Comparison of ENCODE assay signal across 14 cellular contexts in genomic region chr4:46886711-46887110, GRCh38. TPM values are rescaled to one million over a fixed set of nuclear protein-coding genes. Genes with fewer than 3 reads are reported as not detected.
A peak's percentile ranks its signal among the peaks of the same experiment; 100 is the strongest.
DNase-seq lines count a peak whose midpoint lies in the region; ATAC-seq and TF ChIP-seq lines count a peak whose summit lies in the region.
"Had no signal": no experiment of that assay in that cellular context is flagged by ENCODE, and none has a peak within 500 bp of the region (broad histone marks: within the 10 kb centered on the region; RNA-seq: fewer than 3 reads in every experiment).

No MANE protein-coding gene starts in this region.

- WGBS in tibial nerve, 2 donors = 12 to 20% methylated on average over 2 of the region's 2 CpGs

- CTCF ChIA-PET in PC-9 (lab: Charles Lee) = no interaction called here

- no TSS peak for BruUV-seq in PC-9 (replicated peaks; lab: Mats Ljungman, UMichigan)

- H3K36me3 ChIP-seq in cardiac muscle cell = no peaks in the 10 kb centered on the region
- no peaks in the 10 kb centered on the region for H3K36me3 ChIP-seq in PC-9 (ENCODE audit: low read depth)
- H3K36me3 ChIP-seq in tibial nerve = no peaks in the 10 kb centered on the region
- H3K36me3 ChIP-seq: BLaER1 had no signal

- POLR2A ChIA-PET in PC-9 (lab: Charles Lee; ENCODE audit: unreplicated experiment) = no interaction called here

- no peak overlapping the region for H3K4me2 ChIP-seq in PC-9
- H3K4me2 ChIP-seq: BLaER1 had no signal

- no peaks in the 10 kb centered on the region for H3F3A ChIP-seq in PC-9 (ENCODE audit: insufficient read depth, low read depth)

- TF ChIP-seq POLR2A in tibial nerve (IDR thresholded peaks at IDR 0.05) = no peak

- no peak overlapping the region for H3K27ac ChIP-seq in cardiac muscle cell
- H3K27ac ChIP-seq in PC-9 = no peak overlapping the region
- H3K27ac ChIP-seq in tibial nerve = no peak overlapping the region
- H3K27ac ChIP-seq: BLaER1, coronary artery had no signal

- no peaks in the 10 kb centered on the region for H3K27me3 ChIP-seq in cardiac muscle cell
- no peaks in the 10 kb centered on the region for H3K27me3 ChIP-seq in PC-9 (ENCODE audit: insufficient read depth, low read depth)
- no peaks in the 10 kb centered on the region for H3K27me3 ChIP-seq in tibial nerve
- H3K27me3 ChIP-seq: BLaER1 had no signal

- ATAC-seq in Right ventricle myocardium inferior = no peak

- no peak for TF ChIP-seq EP300 in tibial nerve (IDR thresholded peaks at IDR 0.05)

- H2AFZ ChIP-seq in PC-9 = no peak overlapping the region

- no peaks in the 10 kb centered on the region for H3K9me2 ChIP-seq in PC-9 (ENCODE audit: insufficient read depth)

- H3K79me2 ChIP-seq in PC-9 (ENCODE audit: low read depth) = no peaks in the 10 kb centered on the region

- TF ChIP-seq CTCF in cardiac muscle cell (IDR thresholded peaks at IDR 0.05; ENCODE audit: low read depth, low read length) (peak; percentile 32), PC-9 (conservative IDR thresholded peaks at IDR 0.05) (peak; percentile 41; the same call in 1 of the 2 replicates), fibroblast of mammary gland (conservative IDR thresholded peaks at IDR 0.05; ENCODE audit: control insufficient read depth, insufficient read depth, low read depth, low read length) (peak; percentile 20), tibial nerve (IDR thresholded peaks at IDR 0.05) (peak in 3 of 5 experiments; percentile 11 to 25 (median 11))

- DNase-seq in cardiac muscle cell (ENCODE audit: low read depth in 1 of 2, low spot score in 1 of 2) (peak; percentile 4 to 9), Right ventricle myocardium inferior (ENCODE audit: missing footprints) (no peak), PC-9 (no peak), fibroblast of mammary gland (ENCODE audit: low read depth) (peak; percentile 6), tibial nerve (ENCODE audit: low spot score in 2 of 2) (no peak), COLO668 (lab: John Stamatoyannopoulos, UW; ENCODE audit: unreplicated experiment) (no peak)
- no peak for DNase-seq in activated CD8-positive, alpha-beta memory T cell treated with anti-CD3 and anti-CD28 coated beads, Interleukin-2, amount 50 U/mL, for 48 hours
- DNase-seq in activated CD8-positive, alpha-beta memory T cell treated with anti-CD3 and anti-CD28 coated beads, Interleukin-2, amount 50 U/mL, for 4 hours = no peak
- DNase-seq: activated CD8-positive, alpha-beta memory T cell treated with anti-CD3 and anti-CD28 coated beads for 24 hours; NCI-H524 treated with DMSO at 0.1 percent for 48 hours; stimulated activated CD4-positive, alpha-beta T cell treated with anti-CD3 and anti-CD28 coated beads, Interleukin-4, amount 100 ng/mL, for 4 hours had no signal

- H3K4me3 ChIP-seq in cardiac muscle cell (no peak overlapping the region), PC-9 (no peak overlapping the region), fibroblast of mammary gland (ENCODE audit: control insufficient read depth, low read depth, low read length) (no peak overlapping the region), tibial nerve (no peak overlapping the region)
- H3K4me3 ChIP-seq: BLaER1, coronary artery had no signal

- H3K9me3 ChIP-seq in cardiac muscle cell (ENCODE audit: low read depth) = no peaks in the 10 kb centered on the region
- no peaks in the 10 kb centered on the region for H3K9me3 ChIP-seq in PC-9 (ENCODE audit: insufficient read depth, low read depth)
- no peaks in the 10 kb centered on the region for H3K9me3 ChIP-seq in tibial nerve
- H3K9me3 ChIP-seq: BLaER1 had no signal

- H3K4me1 ChIP-seq in cardiac muscle cell (ENCODE audit: low read depth) (no peaks in the 10 kb centered on the region), PC-9 (replicated peaks; ENCODE audit: insufficient read depth) (no peaks in the 10 kb centered on the region), tibial nerve (no peaks in the 10 kb centered on the region)
- H3K4me1 ChIP-seq: BLaER1 had no signal

- intact Hi-C loops in Right ventricle myocardium inferior (cut with DNase I) (no loop called here), PC-9 (cut with micrococcal nuclease; ENCODE audit: unreplicated experiment) (no loop called here)

- no peaks in the 10 kb centered on the region; the same call in 1 of the 2 replicates for H4K20me1 ChIP-seq in PC-9 (ENCODE audit: insufficient read depth)
- H4K20me1 ChIP-seq: BLaER1 had no signal

RNA-seq across cellular contexts. Expression of gene COX7B2, which starts 22.3 kb away (rescaled TPM):
- total RNA-seq in cardiac muscle cell (not detected in 2 replicates), Right ventricle myocardium inferior (not detected), PC-9 (2021) (12.7 and 15.4 TPM in 2 replicates), tibial nerve (not detected)
- not detected in 2 replicates for polyA plus RNA-seq in cardiac muscle cell
- total RNA-seq: mesenteric fat pad had no signal

Comparison
In these comparisons a context has a peak if more than half of its experiments do, and no peak if none do; other contexts are left out.
1. DNase-seq: peak in cardiac muscle cell (2 of 2) and fibroblast of mammary gland (single experiment); none in Right ventricle myocardium inferior (single experiment), PC-9 (0 of 2), tibial nerve (0 of 2), COLO668 (single experiment), activated CD8-positive, alpha-beta memory T cell treated with anti-CD3 and anti-CD28 coated beads, Interleukin-2, amount 50 U/mL, for 48 hours (single experiment) and activated CD8-positive, alpha-beta memory T cell treated with anti-CD3 and anti-CD28 coated beads, Interleukin-2, amount 50 U/mL, for 4 hours (single experiment).
2. RNA of gene COX7B2, which starts 22.3 kb away (total RNA-seq): 12.7 to 15.4 TPM in PC-9; not detected in cardiac muscle cell, not detected in Right ventricle myocardium inferior (single experiment) and not detected in tibial nerve; every median in the first group is over 10 times any median in the second.
3. Peak in every context shown above with its lines, with median percentiles within 50 percentile points of each other: CTCF ChIP-seq.